15 cellular contexts compared by ENCODE assay signal in genomic region chr7:71221549-71221948, GRCh38.
"Had no signal": no experiment of that assay in that cellular context is flagged by ENCODE, and none has a peak within 500 bp of the region (broad histone marks: within the 10 kb centered on the region; RNA-seq: fewer than 3 reads in every experiment).

No MANE protein-coding gene starts in this region.

- H3K9me3 ChIP-seq: thyroid gland had no signal

- H3K36me3 ChIP-seq: spleen, thyroid gland had no signal

- ATAC-seq: activated CD8-positive, alpha-beta T cell treated with anti-CD3 and anti-CD28 coated beads for 36 hours; stimulated activated memory B cell treated with anti-CD40 and anti-IgM and Interleukin-4, amounts not matched to agents 10 μg/mL and 1 μg/mL and 100 μg/mL, for 72 hours had no signal

- H3K27me3 ChIP-seq: dorsolateral prefrontal cortex, spleen, thyroid gland had no signal

- H3K4me3 ChIP-seq: dorsolateral prefrontal cortex, spleen, thyroid gland had no signal

- DNase-seq: activated CD4-positive, alpha-beta T cell treated with anti-CD3 and anti-CD28 coated beads, Interleukin-2, amount 10 ng/mL, durations not matched to agents 24 days and 14 days; activated CD8-positive, alpha-beta T cell treated with anti-CD3 and anti-CD28 coated beads for 36 hours; activated naive CD4-positive, alpha-beta T cell treated with Interleukin-2 at 50 U/mL for 16 hours; activated T-cell treated with anti-CD3 and anti-CD28 coated beads, Interleukin-2, amount 50 U/mL, for 1 hour; anterior cingulate cortex; caudate nucleus; dorsolateral prefrontal cortex; foreskin melanocyte; kidney glomerular epithelial cell; naive B cell; spleen; stimulated activated CD4-positive, alpha-beta T cell treated with anti-CD3 and anti-CD28 coated beads, Interleukin-4, amount 100 ng/mL, for 4 hours; T1000; thyroid gland had no signal

- H3K27ac ChIP-seq: spleen had no signal

- H3K4me1 ChIP-seq: spleen, thyroid gland had no signal
